ENCODE assay signal across 9 cellular contexts in the genomic region with DNA sequence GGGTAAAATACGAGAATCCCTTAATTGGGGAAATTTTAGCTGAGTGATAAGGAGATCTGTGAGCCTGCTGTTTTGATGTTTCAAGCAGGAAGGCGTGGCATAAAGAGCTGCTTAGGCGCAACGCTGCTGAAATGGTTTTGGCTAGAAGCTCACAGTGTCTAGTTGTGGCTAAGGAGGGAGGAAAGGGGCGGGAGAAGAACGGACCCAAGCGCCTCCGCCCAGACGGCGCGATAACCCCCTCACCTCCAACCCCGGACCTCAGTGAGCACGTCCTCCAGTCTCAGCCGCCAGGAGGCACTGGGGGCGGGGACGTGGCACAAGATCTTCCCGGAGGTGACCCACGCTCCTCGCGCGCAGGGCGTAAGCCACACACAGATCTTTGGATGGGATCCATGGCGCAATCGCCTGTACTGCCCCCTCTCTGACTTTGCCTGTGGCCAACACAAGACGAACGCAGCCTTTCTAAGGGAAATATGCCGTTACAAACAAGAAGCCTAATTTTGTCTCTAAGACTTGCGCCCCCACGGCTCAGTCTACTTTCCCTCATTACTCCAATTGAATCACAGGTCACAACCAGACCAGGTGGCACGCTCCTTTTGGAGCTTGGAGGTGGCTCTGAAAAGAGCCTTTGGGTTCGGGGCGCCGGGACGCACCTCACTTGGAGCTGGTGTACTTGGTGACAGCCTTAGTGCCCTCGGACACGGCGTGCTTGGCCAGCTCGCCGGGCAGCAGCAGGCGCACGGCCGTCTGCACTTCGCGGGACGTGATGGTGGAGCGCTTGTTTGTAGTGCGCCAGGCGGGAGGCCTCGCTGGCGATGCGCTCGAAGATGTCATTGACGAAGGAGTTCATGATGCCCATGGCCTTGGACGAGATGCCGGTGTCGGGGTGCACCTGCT. TPM values are rescaled to one million over a fixed set of nuclear protein-coding genes. Genes with fewer than 3 reads are reported as not detected.
DNase-seq lines count a peak whose midpoint lies in the region; ATAC-seq and TF ChIP-seq lines count a peak whose summit lies in the region.
"Had no signal": no experiment of that assay in that cellular context is flagged by ENCODE, and none has a peak within 500 bp of the region (broad histone marks: within the 10 kb centered on the region; RNA-seq: fewer than 3 reads in every experiment).

No MANE protein-coding gene starts in this region.

- H3K9me3 Mint-ChIP-seq in CD4-positive, CD25-positive, alpha-beta regulatory T cell = no peaks in the 10 kb centered on the region
- no peaks in the 10 kb centered on the region for H3K9me3 Mint-ChIP-seq in mesothelial cell of epicardium

- H3K36me3 Mint-ChIP-seq in CD4-positive, CD25-positive, alpha-beta regulatory T cell = no peaks in the 10 kb centered on the region
- no peaks in the 10 kb centered on the region for H3K36me3 Mint-ChIP-seq in mesothelial cell of epicardium

- TF ChIP-seq POLR2A in GM19099 (IDR thresholded peaks at IDR 0.05; ENCODE audit: extremely low read depth, insufficient read length, low read depth) = peak; percentile 44

- peaks cover 25 to 64% (median 44%) of the 10 kb centered on the region in 4 donors for H3K4me1 Mint-ChIP-seq in CD4-positive, CD25-positive, alpha-beta regulatory T cell
- H3K4me1 Mint-ChIP-seq in mesothelial cell of epicardium = peaks cover 28% of the 10 kb centered on the region

- peaks cover 38% of the 10 kb centered on the region for H3K4me1 ChIP-seq in CD4-positive, CD25-positive, alpha-beta regulatory T cell (ENCODE audit: control insufficient read depth, insufficient read depth, low read length, poor library complexity, severe bottlenecking)
- no peaks in the 10 kb centered on the region for H3K4me1 ChIP-seq in aorta (ENCODE audit: control insufficient read depth in 1 of 2, insufficient read depth in 2 of 2, low read length in 2 of 2)

- intact Hi-C loops in aorta (cut with DNase I) = no loop called here

- H3K9me3 ChIP-seq in CD4-positive, CD25-positive, alpha-beta regulatory T cell (ENCODE audit: control insufficient read depth in 2 of 2, low read length in 2 of 2) = no peaks in the 10 kb centered on the region
- no peaks in the 10 kb centered on the region for H3K9me3 ChIP-seq in aorta (ENCODE audit: control insufficient read depth, low read length)

- TF ChIP-seq CTCF in mesothelial cell of epicardium (IDR thresholded peaks at IDR 0.05; ENCODE audit: unreplicated experiment) = no peak

- DNase-seq in CD4-positive, CD25-positive, alpha-beta regulatory T cell = peak; percentile 46 to 92 (median 50)
- DNase-seq in T-helper 1 cell = peak in 3 of 5 donors; percentile 34 to 95 (median 35)
- peak; percentile 25 for DNase-seq in central memory CD4-positive, alpha-beta T cell
- no peak for DNase-seq in mesothelial cell of epicardium (ENCODE audit: low spot score in 2 of 2, unreplicated experiment in 2 of 2)
- DNase-seq in aorta = peak; percentile 61 to 76
- no peak for DNase-seq in GOT3 (lab: John Stamatoyannopoulos, UW)

- H3K36me3 ChIP-seq in CD4-positive, CD25-positive, alpha-beta regulatory T cell (ENCODE audit: control insufficient read depth, insufficient read depth, low read length) = no peaks in the 10 kb centered on the region
- no peaks in the 10 kb centered on the region for H3K36me3 ChIP-seq in aorta (ENCODE audit: control insufficient read depth in 1 of 2, insufficient read depth in 2 of 2, low read length in 1 of 2)

- peaks cover 12% of the 10 kb centered on the region for H3K27me3 Mint-ChIP-seq in CD4-positive, CD25-positive, alpha-beta regulatory T cell
- peaks cover 81% of the 10 kb centered on the region for H3K27me3 Mint-ChIP-seq in mesothelial cell of epicardium (ENCODE audit: low read depth)

- H3K4me3 Mint-ChIP-seq in CD4-positive, CD25-positive, alpha-beta regulatory T cell = peak overlapping the region; percentile 80 to 97 (median 88)
- peak overlapping the region; percentile 78 for H3K4me3 Mint-ChIP-seq in mesothelial cell of epicardium

- peak overlapping the region; percentile 73 to 89 (median 76) for H3K27ac Mint-ChIP-seq in CD4-positive, CD25-positive, alpha-beta regulatory T cell
- H3K27ac Mint-ChIP-seq in mesothelial cell of epicardium = no peak overlapping the region

- no peaks in the 10 kb centered on the region for H3K27me3 ChIP-seq in CD4-positive, CD25-positive, alpha-beta regulatory T cell (ENCODE audit: control insufficient read depth, insufficient read depth, low read length)
- H3K27me3 ChIP-seq in aorta (ENCODE audit: control insufficient read depth in 1 of 2, insufficient read depth in 2 of 2, low read length in 1 of 2) = no peaks in the 10 kb centered on the region

- peak overlapping the region; percentile 91 for H3K4me3 ChIP-seq in CD4-positive, CD25-positive, alpha-beta regulatory T cell (ENCODE audit: low read depth, low read length)
- H3K4me3 ChIP-seq in aorta (ENCODE audit: low read length in 2 of 2) = no peak overlapping the region

- H3K27ac ChIP-seq in CD4-positive, CD25-positive, alpha-beta regulatory T cell (ENCODE audit: insufficient read depth, low read length, poor library complexity, severe bottlenecking) = peak overlapping the region; percentile 52
- H3K27ac ChIP-seq in aorta (ENCODE audit: low read depth in 1 of 2, low read length in 2 of 2) = no peak overlapping the region

- peak in 1 of 2 donors; percentile 19 for ATAC-seq in CD4-positive, CD25-positive, alpha-beta regulatory T cell (ENCODE audit: low read depth in 2 of 2)
- ATAC-seq in HG03457 (IDR thresholded peaks at IDR 0.05; ENCODE audit: unreplicated experiment) (peak; percentile 35), aorta (ENCODE audit: low FRiP score) (peak; percentile 60)

- WGBS in aorta, 2 donors = 4% methylated on average over 52 to 56 of the region's 56 CpGs

RNA-seq across cellular contexts. Expression of gene RNF187, which starts 23.4 kb away (rescaled TPM):
- 59.0 TPM for total RNA-seq in CD4-positive, CD25-positive, alpha-beta regulatory T cell
- polyA plus RNA-seq in CD4-positive, CD25-positive, alpha-beta regulatory T cell = 10 to 100 TPM; 16.1 to 49.7 (median 30.2) TPM
- total RNA-seq in mesothelial cell of epicardium (83.0 to 85.1 TPM (median 84.3 TPM) in 3 replicates), aorta (10 to 100 TPM; 52.4 to 94.0 TPM)
- 10 to 100 TPM; 22.8 to 28.5 TPM for polyA plus RNA-seq in aorta

RNA-seq across cellular contexts. Expression of gene TRIM17, which starts 47.1 kb away (rescaled TPM):
- 0.30 TPM for total RNA-seq in CD4-positive, CD25-positive, alpha-beta regulatory T cell
- polyA plus RNA-seq in CD4-positive, CD25-positive, alpha-beta regulatory T cell = under 1 TPM in 3 of 4 donors, not detected in 1; 0.41 to 0.61 (median 0.41) TPM
- total RNA-seq in mesothelial cell of epicardium (28.2 to 30.6 TPM (median 28.8 TPM) in 3 replicates), aorta (1 to 10 TPM in 1 of 2 donors, under 1 TPM in 1; 0.62 to 2.5 TPM)
- polyA plus RNA-seq in aorta = not detected
- total RNA-seq: pulmonary artery endothelial cell had no signal

RNA-seq across cellular contexts. Expression of gene TRIM11, which starts 57.2 kb away (rescaled TPM):
- 63.4 TPM for total RNA-seq in CD4-positive, CD25-positive, alpha-beta regulatory T cell
- polyA plus RNA-seq in CD4-positive, CD25-positive, alpha-beta regulatory T cell = 10 to 100 TPM; 16.4 to 23.5 (median 19.5) TPM
- 39.7 to 40.4 TPM (median 40.2 TPM) in 3 replicates for total RNA-seq in mesothelial cell of epicardium
- total RNA-seq in aorta = 10 to 100 TPM; 16.2 to 20.3 TPM
- 10 to 100 TPM in 1 of 2 donors, 1 to 10 TPM in 1; 5.8 to 12.2 TPM for polyA plus RNA-seq in aorta

Comparison
In these comparisons a context has a peak if more than half of its experiments do, and no peak if none do; other contexts are left out.
1. DNase-seq: peak in CD4-positive, CD25-positive, alpha-beta regulatory T cell (3 of 3), T-helper 1 cell (3 of 5), central memory CD4-positive, alpha-beta T cell (single experiment) and aorta (2 of 2); none in mesothelial cell of epicardium (0 of 2) and GOT3 (single experiment).